ENCODE assay signal across 1 cellular context in the genomic region with DNA sequence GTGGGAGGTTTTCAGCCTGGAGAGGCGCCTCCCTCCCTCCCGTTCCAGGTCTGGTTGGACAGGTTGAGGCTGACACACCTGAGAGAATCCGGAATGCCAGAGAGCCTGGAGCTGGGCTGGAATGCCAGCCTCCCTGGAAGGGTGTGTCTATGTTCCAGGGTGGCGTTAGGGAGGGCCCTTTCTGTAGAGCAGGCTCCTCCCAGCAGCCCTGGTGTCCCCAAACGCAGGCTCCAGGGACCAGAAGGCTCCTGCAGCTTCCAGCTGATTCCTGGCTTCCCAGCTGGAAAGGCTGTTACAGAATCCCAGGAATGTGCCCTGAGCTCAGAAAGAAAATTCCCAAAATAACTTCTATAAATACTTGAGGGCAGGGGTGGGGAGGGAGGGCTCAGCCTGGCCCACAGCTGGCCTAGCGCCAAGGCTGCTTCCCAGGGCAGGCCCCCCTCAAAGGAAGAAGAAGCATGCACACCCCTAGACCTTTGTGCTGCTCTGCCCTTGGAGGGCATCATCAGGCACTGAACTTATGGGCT.
TF ChIP-seq lines count a peak whose summit lies in the region.

No MANE protein-coding gene starts in this region.

TF ChIP-seq in SK-N-SH, 30 proteins besides CTCF, POLR2A, EP300 and RAD21 (continued from another document):
- TF ChIP-seq YY1 (IDR thresholded peaks at IDR 0.05; ENCODE audit: low read depth) (no peak), CHD2 (IDR thresholded peaks at IDR 0.05; ENCODE audit: low read length, partially characterized antibody) (no peak), MXI1 (IDR thresholded peaks at IDR 0.05; ENCODE audit: low read depth, low read length) (no peak), USF2 (IDR thresholded peaks at IDR 0.05; ENCODE audit: borderline replicate concordance, low read depth, low read length) (no peak), NFIC (IDR thresholded peaks at IDR 0.05; ENCODE audit: borderline replicate concordance) (peak; percentile 98), PBX3 (IDR thresholded peaks at IDR 0.05) (peak; percentile 75), ELF1 (IDR thresholded peaks at IDR 0.05) (no peak), MEF2A (IDR thresholded peaks at IDR 0.05; ENCODE audit: borderline replicate concordance, low read depth) (peak; percentile 95; the same call in 1 of the 2 replicates), EZH2phosphoT487 (IDR thresholded peaks at IDR 0.05; ENCODE audit: borderline replicate concordance, low read depth) (no peak), TEAD4 (IDR thresholded peaks at IDR 0.05; ENCODE audit: borderline replicate concordance, insufficient read depth) (peak; percentile 98), SIN3A (IDR thresholded peaks at IDR 0.05; ENCODE audit: borderline replicate concordance, low read depth, low read length) (peak; percentile 75; the same call in 1 of the 2 replicates), POLR2AphosphoS5 (IDR thresholded peaks at IDR 0.05; ENCODE audit: low read depth, low read length) (peak; percentile 58; the same call in 1 of the 2 replicates), RFX5 (IDR thresholded peaks at IDR 0.05; ENCODE audit: low read length) (no peak)
